ENCODE assay signal across 19 cellular contexts in genomic region chr5:156460496-156460895, GRCh38.
DNase-seq lines count a peak whose midpoint lies in the region; TF ChIP-seq lines count a peak whose summit lies in the region.
"Had no signal": no experiment of that assay in that cellular context is flagged by ENCODE, and none has a peak within 500 bp of the region (broad histone marks: within the 10 kb centered on the region; RNA-seq: fewer than 3 reads in every experiment).

No MANE protein-coding gene starts in this region.

- H2AFZ ChIP-seq in neural progenitor cell (replicated peaks) = no peak overlapping the region
- H2AFZ ChIP-seq: PC-9 had no signal

- no peak for TF ChIP-seq CTCF in neural progenitor cell (IDR thresholded peaks at IDR 0.05)

- no peak overlapping the region for H3K27ac Mint-ChIP-seq in neural progenitor cell
- H3K27ac Mint-ChIP-seq: CD4-positive, alpha-beta T cell had no signal

- no peaks in the 10 kb centered on the region for H4K20me1 ChIP-seq in neural progenitor cell (ENCODE audit: low read depth)

- H3K4me3 ChIP-seq in neural progenitor cell (no peak overlapping the region), MG63 (no peak overlapping the region)
- H3K4me3 ChIP-seq: HAP-1, K562, PC-9, SJCRH30 had no signal

- H3K36me3 ChIP-seq in neural progenitor cell = no peaks in the 10 kb centered on the region
- no peaks in the 10 kb centered on the region for H3K36me3 ChIP-seq in MG63
- H3K36me3 ChIP-seq: HAP-1, SJCRH30 had no signal

- no peak overlapping the region for H3K4me3 Mint-ChIP-seq in neural progenitor cell
- H3K4me3 Mint-ChIP-seq: CD4-positive, alpha-beta T cell had no signal

- H3K9me3 ChIP-seq in neural progenitor cell (ENCODE audit: low read depth) = no peaks in the 10 kb centered on the region
- no peaks in the 10 kb centered on the region for H3K9me3 ChIP-seq in MG63
- H3K9me3 ChIP-seq: Caco-2, HAP-1, SJCRH30 had no signal

- H3K27me3 ChIP-seq in neural progenitor cell = no peaks in the 10 kb centered on the region
- H3K27me3 ChIP-seq in MG63 = no peaks in the 10 kb centered on the region
- H3K27me3 ChIP-seq: SJCRH30 had no signal

- no peaks in the 10 kb centered on the region for H3K36me3 Mint-ChIP-seq in neural progenitor cell

- peak; percentile 49 for DNase-seq in Daoy (ENCODE audit: low read depth)
- peak; percentile 57 for DNase-seq in LHCN-M2 (ENCODE audit: low read depth)
- peak; percentile 23 for DNase-seq in glomerular visceral epithelial cell (ENCODE audit: extremely low spot score)
- DNase-seq in NCI-H345 (lab: John Stamatoyannopoulos, UW) = no peak
- DNase-seq in activated effector memory CD4-positive, alpha-beta T cell treated with Interleukin-2 at 50 U/mL for 16 hours = no peak
- no peak for DNase-seq in neural progenitor cell (ENCODE audit: low spot score)
- DNase-seq in MG63 = no peak
- DNase-seq: Caco-2; CD4-positive, alpha-beta T cell; EL; MV-4-11; NCI-H187; NCI-H2107; NCI-H2227 treated with DMSO at 0.1 percent for 48 hours; NCI-H524; PC-9; SJCRH30 had no signal

- no peak overlapping the region for H3K27ac ChIP-seq in neural progenitor cell
- H3K27ac ChIP-seq: PC-9, SJCRH30 had no signal

- H3K4me1 ChIP-seq in neural progenitor cell = no peaks in the 10 kb centered on the region
- H3K4me1 ChIP-seq: Caco-2 had no signal

- no peaks in the 10 kb centered on the region for H3F3A ChIP-seq in neural progenitor cell (ENCODE audit: low read depth)

- no peaks in the 10 kb centered on the region for H3K4me1 Mint-ChIP-seq in neural progenitor cell

- H3K9me3 Mint-ChIP-seq in neural progenitor cell = no peaks in the 10 kb centered on the region
- H3K9me3 Mint-ChIP-seq: CD4-positive, alpha-beta T cell had no signal

- H3K27me3 Mint-ChIP-seq in neural progenitor cell (ENCODE audit: insufficient read depth, low read depth) = peaks cover 9% of the 10 kb centered on the region

- H3K4me2 ChIP-seq in neural progenitor cell = no peak overlapping the region
- H3K4me2 ChIP-seq: PC-9 had no signal

- no peak overlapping the region for H3K9ac ChIP-seq in neural progenitor cell

- no peaks in the 10 kb centered on the region for H3K79me2 ChIP-seq in neural progenitor cell (ENCODE audit: low read depth)

Comparison
In these comparisons a context has a peak if more than half of its experiments do, and no peak if none do; other contexts are left out.
1. DNase-seq: peak in Daoy (single experiment), LHCN-M2 (single experiment) and glomerular visceral epithelial cell (single experiment); none in NCI-H345 (single experiment), activated effector memory CD4-positive, alpha-beta T cell treated with Interleukin-2 at 50 U/mL for 16 hours (single experiment), neural progenitor cell (single experiment) and MG63 (single experiment).